8 cellular contexts compared by ENCODE assay signal in the genomic region with DNA sequence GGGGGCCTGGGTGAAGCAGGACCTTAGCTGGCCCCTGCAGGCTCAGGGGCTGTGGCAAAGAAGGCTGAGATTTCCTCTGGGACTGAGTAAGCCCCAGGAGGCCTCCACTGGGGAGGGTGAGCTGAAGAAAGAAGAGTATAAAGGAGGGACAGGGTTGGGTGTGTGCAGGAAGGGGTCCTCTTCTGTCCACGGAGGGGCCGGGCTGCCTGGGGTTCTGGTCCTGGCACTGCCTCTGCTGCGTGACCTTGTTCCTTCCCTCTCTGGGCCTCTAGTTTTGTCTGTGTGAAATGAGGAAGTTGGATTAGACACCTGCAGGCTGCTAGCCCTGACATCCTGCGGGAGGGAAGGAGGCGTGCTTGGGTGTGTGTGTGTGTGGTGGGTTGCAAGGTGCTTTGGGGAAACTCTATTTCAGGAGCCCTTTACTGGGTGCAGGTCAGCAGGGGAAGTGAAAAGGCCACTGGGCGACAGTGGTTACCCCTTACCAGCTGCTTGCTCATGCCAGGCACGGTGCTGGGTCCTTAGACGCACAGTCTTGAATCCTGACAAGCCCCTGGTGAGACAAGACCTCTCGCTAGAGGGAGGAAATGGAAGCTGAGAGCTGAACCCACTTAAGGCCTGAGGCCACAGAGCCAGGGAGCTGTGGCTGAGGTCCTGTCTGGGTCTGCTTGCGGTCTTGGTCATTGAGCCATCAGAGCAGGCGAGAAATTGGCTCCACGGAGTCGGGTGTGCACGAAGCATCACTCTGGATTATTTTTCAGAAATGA.
DNase-seq lines count a peak whose midpoint lies in the region; ATAC-seq, FAIRE-seq and TF ChIP-seq lines count a peak whose summit lies in the region.

No MANE protein-coding gene starts in this region.

- H3K9me3 ChIP-seq in psoas muscle: no peaks in the 10 kb centered on the region

- H3K27me3 ChIP-seq in psoas muscle (ENCODE audit: insufficient read depth in 3 of 3, low read length in 2 of 3): no peaks in the 10 kb centered on the region

- H3K4me3 ChIP-seq in psoas muscle: no peak overlapping the region

- 74 to 79% (median 77%) methylated on average over 14 of the region's 14 CpGs for WGBS in psoas muscle, 3 donors

- peak overlapping the region; percentile 82 for H3K27ac ChIP-seq in C4-2B
- peak overlapping the region; percentile 99 for H3K27ac ChIP-seq in VCaP
- no peak overlapping the region for H3K27ac ChIP-seq in psoas muscle

- H3K36me3 ChIP-seq in psoas muscle (ENCODE audit: insufficient read depth in 1 of 2, low read depth in 1 of 2): no peaks in the 10 kb centered on the region

- no peaks in the 10 kb centered on the region for H3K36me3 Mint-ChIP-seq in osteocyte (ENCODE audit: unreplicated experiment)

- DNase-seq in GM19239 (ENCODE audit: insufficient read length, low spot score) (peak; percentile 67), osteocyte (ENCODE audit: extremely low spot score, unreplicated experiment) (no peak), HuH-7 (ENCODE audit: low spot score) (no peak), psoas muscle (no peak)
- DNase-seq in activated naive CD4-positive, alpha-beta T cell treated with Interleukin-2 at 50 U/mL for 16 hours: no peak

- H3K4me1 Mint-ChIP-seq in osteocyte (ENCODE audit: unreplicated experiment): peaks cover 34% of the 10 kb centered on the region

- H3K27me3 Mint-ChIP-seq in osteocyte (ENCODE audit: unreplicated experiment): no peaks in the 10 kb centered on the region

- peaks cover 9% of the 10 kb centered on the region for H3K4me1 ChIP-seq in psoas muscle

- intact Hi-C loops in psoas muscle (cut with DNase I): loop anchor here in 1 of 2 donors (10.0 kb wide), 1 partner anchor 578 kb away; no protein-coding TSS in a partner anchor

- peak; percentile 92 for FAIRE-seq in GM19239 (lab: Jason Lieb, UNC)

- H3K27ac Mint-ChIP-seq in osteocyte (ENCODE audit: unreplicated experiment): peak overlapping the region; percentile 79

- no peaks in the 10 kb centered on the region for H3K9me3 Mint-ChIP-seq in osteocyte (ENCODE audit: unreplicated experiment)

- H3K4me3 Mint-ChIP-seq in osteocyte (ENCODE audit: unreplicated experiment): no peak overlapping the region

- ATAC-seq in HG03135 (IDR thresholded peaks at IDR 0.05; ENCODE audit: unreplicated experiment) (peak; percentile 73), psoas muscle (no peak)

- TF ChIP-seq CTCF in C4-2B (conservative IDR thresholded peaks at IDR 0.05) (no peak), VCaP (conservative IDR thresholded peaks at IDR 0.05) (no peak), osteocyte (IDR thresholded peaks at IDR 0.05) (no peak), psoas muscle (IDR thresholded peaks at IDR 0.05) (no peak)
